In genomic region chr10:62037890-62038608, GRCh38 we compare ENCODE assay signal across 8 cellular contexts.
A peak's percentile ranks its signal among the peaks of the same experiment; 100 is the strongest.
DNase-seq lines count a peak whose midpoint lies in the region; ATAC-seq and TF ChIP-seq lines count a peak whose summit lies in the region.

No MANE protein-coding gene starts in this region.

- H3K36me3 ChIP-seq in heart left ventricle = no peaks in the 10 kb centered on the region
- no peaks in the 10 kb centered on the region for H3K36me3 ChIP-seq in left lung
- no peaks in the 10 kb centered on the region for H3K36me3 ChIP-seq in upper lobe of left lung

- no peak for DNase-seq in heart left ventricle
- no peak for DNase-seq in Right ventricle myocardium superior
- no peak for DNase-seq in T-helper 17 cell
- DNase-seq in left lung = no peak
- DNase-seq in upper lobe of left lung = no peak
- DNase-seq in T1000 (lab: John Stamatoyannopoulos, UW) = no peak
- DNase-seq in NCI-H1694 (lab: John Stamatoyannopoulos, UW) = no peak

- TF ChIP-seq CTCF in heart left ventricle (IDR thresholded peaks at IDR 0.05) = no peak
- TF ChIP-seq CTCF in left lung (IDR thresholded peaks at IDR 0.05) = no peak
- TF ChIP-seq CTCF in upper lobe of left lung (IDR thresholded peaks at IDR 0.05) = no peak

- no peak overlapping the region for H3K4me3 Mint-ChIP-seq in T-helper 17 cell

- H3K9me3 ChIP-seq in heart left ventricle (no peaks in the 10 kb centered on the region), T-helper 17 cell (ENCODE audit: control insufficient read depth, low read length, poor library complexity, severe bottlenecking) (no peaks in the 10 kb centered on the region), left lung (no peaks in the 10 kb centered on the region), upper lobe of left lung (no peaks in the 10 kb centered on the region)

- H3K36me3 Mint-ChIP-seq in T-helper 17 cell (ENCODE audit: low read depth) = no peaks in the 10 kb centered on the region

- no peak for ATAC-seq in heart left ventricle
- no peak for ATAC-seq in Right ventricle myocardium superior (ENCODE audit: poor library complexity)
- ATAC-seq in T-helper 17 cell = no peak
- peak; percentile 82 for ATAC-seq in left lung
- ATAC-seq in upper lobe of left lung (ENCODE audit: low FRiP score in 2 of 2) = peak in 1 of 2 donors; percentile 34
- no peak for ATAC-seq in HG02798 (IDR thresholded peaks at IDR 0.05; ENCODE audit: poor library complexity, unreplicated experiment)

- peak overlapping the region; percentile 72 for H3K27ac Mint-ChIP-seq in T-helper 17 cell

- intact Hi-C loops in heart left ventricle (cut with DNase I) (loop anchor here (1.0 to 10.0 kb wide), 12 partner anchors 134 to 283 kb away; partner anchors contain the start of gene ARID5B (in 5 of the 10)), Right ventricle myocardium superior (cut with DNase I) (loop anchor here (2.0 kb wide), 2 partner anchors 139 to 207 kb away; no protein-coding TSS in a partner anchor), left lung (cut with DNase I) (no loop called here)

- H3K4me1 ChIP-seq in heart left ventricle (peaks cover 0 to 51% (median 26%) of the 10 kb centered on the region in 12 donors), left lung (peaks cover 19 to 40% of the 10 kb centered on the region in 2 donors), upper lobe of left lung (peaks cover 20 to 35% (median 27%) of the 10 kb centered on the region in 4 donors)

- peak overlapping the region in 3 of 12 donors; percentile 23 to 41 (median 35) for H3K4me3 ChIP-seq in heart left ventricle
- no peak overlapping the region for H3K4me3 ChIP-seq in left lung
- no peak overlapping the region for H3K4me3 ChIP-seq in upper lobe of left lung

- H3K27ac ChIP-seq in heart left ventricle (peak overlapping the region in 7 of 12 donors; percentile 22 to 69 (median 33)), left lung (peak overlapping the region; percentile 74 to 79), upper lobe of left lung (peak overlapping the region; percentile 34 to 69 (median 64))

- TF ChIP-seq EP300 in upper lobe of left lung (IDR thresholded peaks at IDR 0.05) = no peak

- no peaks in the 10 kb centered on the region for H3K27me3 ChIP-seq in heart left ventricle
- no peaks in the 10 kb centered on the region for H3K27me3 ChIP-seq in left lung
- no peaks in the 10 kb centered on the region for H3K27me3 ChIP-seq in upper lobe of left lung

- H3K4me1 Mint-ChIP-seq in T-helper 17 cell = peaks cover 48% of the 10 kb centered on the region

- no peaks in the 10 kb centered on the region for H3K27me3 Mint-ChIP-seq in T-helper 17 cell

- no peak for TF ChIP-seq POLR2A in heart left ventricle (IDR thresholded peaks at IDR 0.05)
- no peak for TF ChIP-seq POLR2A in upper lobe of left lung (IDR thresholded peaks at IDR 0.05)

Comparison
In these comparisons a context has a peak if more than half of its experiments do, and no peak if none do; other contexts are left out.
1. intact Hi-C loops: an anchor here in heart left ventricle (1.0 to 10.0 kb wide) and Right ventricle myocardium superior (2.0 kb wide); none called in left lung.